Comparison of ENCODE assay signal across 21 cellular contexts in genomic region chr11:1041149-1041467, GRCh38. TPM values are rescaled to one million over a fixed set of nuclear protein-coding genes. Genes with fewer than 3 reads are reported as not detected.
DNase-seq lines count a peak whose midpoint lies in the region; ATAC-seq and TF ChIP-seq lines count a peak whose summit lies in the region.
"Had no signal": no experiment of that assay in that cellular context is flagged by ENCODE, and none has a peak within 500 bp of the region (broad histone marks: within the 10 kb centered on the region; RNA-seq: fewer than 3 reads in every experiment).

No MANE protein-coding gene starts in this region.

- CTCF ChIA-PET in T-cell (lab: Charles Lee) = no interaction called here

- DNase-seq in left ventricle myocardium superior = peak; percentile 19
- DNase-seq in right atrium auricular region (ENCODE audit: low spot score) = no peak
- peak in 2 of 4 donors; percentile 8 to 41 for DNase-seq in body of pancreas
- peak; percentile 78 for DNase-seq in osteoblast (ENCODE audit: insufficient read length, low spot score, missing footprints)
- no peak for DNase-seq in T-cell
- DNase-seq in SIG-M5 (lab: John Stamatoyannopoulos, UW) = no peak
- DNase-seq in NCI-H2081 treated with DMSO at 0.1 percent for 48 hours (lab: John Stamatoyannopoulos, UW) = no peak
- DNase-seq: C1 segment of cervical spinal cord; CD8-positive, alpha-beta T cell; DMS153; HFFc6; MV-4-11; NCI-H1105 treated with DMSO at 0.1 percent for 48 hours; NCI-H446 treated with DMSO at 0.1 percent for 48 hours; NCI-H526 treated with DMSO at 0.1 percent for 48 hours; OCI-M1 had no signal

- H3K4me3 Mint-ChIP-seq in T-cell = no peak overlapping the region
- H3K4me3 Mint-ChIP-seq: CD8-positive, alpha-beta T cell; HFFc6; IgD-negative memory B cell had no signal

- POLR2A ChIA-PET in T-cell (lab: Charles Lee) = no interaction called here

- H3K27ac Mint-ChIP-seq in T-cell = no peak overlapping the region
- H3K27ac Mint-ChIP-seq: CD8-positive, alpha-beta T cell; HFFc6; IgD-negative memory B cell had no signal

- no peaks in the 10 kb centered on the region for H4K20me1 ChIP-seq in osteoblast (ENCODE audit: insufficient read depth, low read length)

- peaks cover 3 to 8% of the 10 kb centered on the region in 2 donors for H3K27me3 Mint-ChIP-seq in T-cell

- no peaks in the 10 kb centered on the region for H3K9me3 ChIP-seq in right atrium auricular region
- no peaks in the 10 kb centered on the region for H3K9me3 ChIP-seq in body of pancreas
- H3K9me3 ChIP-seq in osteoblast (ENCODE audit: low read depth, low read length) = no peaks in the 10 kb centered on the region

- H3K4me3 ChIP-seq in right atrium auricular region (no peak overlapping the region), body of pancreas (no peak overlapping the region), osteoblast (ENCODE audit: insufficient read depth, low read length) (no peak overlapping the region)

- no peaks in the 10 kb centered on the region for H3K79me2 ChIP-seq in osteoblast (ENCODE audit: insufficient read depth, low read length)

- no peak for TF ChIP-seq POLR2A in body of pancreas (IDR thresholded peaks at IDR 0.05)

- no peak for ATAC-seq in left ventricle myocardium superior
- ATAC-seq in body of pancreas = no peak
- no peak for ATAC-seq in T-cell (replicated peaks in 1 of 4)
- ATAC-seq: CD8-positive, alpha-beta T cell; SK-N-SH treated with all-trans-retinoic acid at 6 μM for 48 hours had no signal

- H3K36me3 Mint-ChIP-seq in T-cell = no peaks in the 10 kb centered on the region
- H3K36me3 Mint-ChIP-seq: CD8-positive, alpha-beta T cell; IgD-negative memory B cell had no signal

- H3K27ac ChIP-seq in right atrium auricular region (no peak overlapping the region), body of pancreas (peak overlapping the region; percentile 77 to 87 (median 86)), osteoblast (ENCODE audit: low read depth, low read length) (no peak overlapping the region)

- no peak for TF ChIP-seq CTCF in right atrium auricular region (IDR thresholded peaks at IDR 0.05)
- TF ChIP-seq CTCF in body of pancreas (IDR thresholded peaks at IDR 0.05) = no peak
- no peak for TF ChIP-seq CTCF in osteoblast (IDR thresholded peaks at IDR 0.05; ENCODE audit: extremely low read depth, low read depth, low read length)

- H3K4me1 ChIP-seq in right atrium auricular region = peaks cover 0 to 7% of the 10 kb centered on the region in 2 donors
- H3K4me1 ChIP-seq in body of pancreas = peaks cover 68% of the 10 kb centered on the region
- H3K4me1 ChIP-seq in osteoblast (ENCODE audit: insufficient read depth, low read length) = peaks cover 2% of the 10 kb centered on the region

- no peaks in the 10 kb centered on the region for H3K9me3 Mint-ChIP-seq in T-cell
- H3K9me3 Mint-ChIP-seq: CD8-positive, alpha-beta T cell; HFFc6 had no signal

- no peak overlapping the region for H3K4me2 ChIP-seq in osteoblast (ENCODE audit: insufficient read depth, low read length)

- H3K4me1 Mint-ChIP-seq in T-cell = no peaks in the 10 kb centered on the region

- H3K36me3 ChIP-seq in right atrium auricular region (no peaks in the 10 kb centered on the region), body of pancreas (replicated peaks in 1 of 2; ENCODE audit: insufficient read depth in 1 of 2, low read depth in 2 of 2) (no peaks in the 10 kb centered on the region), osteoblast (ENCODE audit: insufficient read depth, low read length) (no peaks in the 10 kb centered on the region)

- intact Hi-C loops in left ventricle myocardium superior (cut with micrococcal nuclease) (no loop called here), body of pancreas (cut with DNase I) (no loop called here)

- H3K27me3 ChIP-seq in right atrium auricular region (no peaks in the 10 kb centered on the region), body of pancreas (no peaks in the 10 kb centered on the region), osteoblast (ENCODE audit: insufficient read depth, low read length) (no peaks in the 10 kb centered on the region)

- no peak overlapping the region for H2AFZ ChIP-seq in osteoblast (ENCODE audit: low read length)

- WGBS in body of pancreas, 2 donors = 48% methylated on average over 5 of the region's 8 CpGs; no CpG with 5 or more reads in 1 of the 2 donors

RNA-seq across cellular contexts. Expression of gene MUC6, which starts 4.6 kb away (rescaled TPM):
- total RNA-seq in left ventricle myocardium superior (not detected), right atrium auricular region (not detected), body of pancreas (100 to 1,000 TPM; 101 to 194 TPM), osteoblast (not detected in 2 replicates), T-cell (under 1 TPM in 3 of 5 donors, not detected in 2; 0.09 to 0.30 (median 0.23) TPM)
- total RNA-seq: CD8-positive, alpha-beta T cell; G401; H7; HFFc6 had no signal

RNA-seq across cellular contexts. Expression of gene MUC2, which starts 33.6 kb away (rescaled TPM):
- total RNA-seq in left ventricle myocardium superior (not detected), right atrium auricular region (not detected), body of pancreas (under 1 TPM in 1 of 2 donors, not detected in 1; under 0.01 TPM), osteoblast (not detected in 2 replicates), T-cell (1 to 10 TPM in 1 of 5 donors, under 1 TPM in 2, not detected in 2; 0.12 to 1.4 (median 0.53) TPM)
- total RNA-seq: CD8-positive, alpha-beta T cell; G401; H7; RPMI7951 had no signal

Comparison
In these comparisons a context has a peak if more than half of its experiments do, and no peak if none do; other contexts are left out.
1. DNase-seq: peak in left ventricle myocardium superior (single experiment) and osteoblast (single experiment); none in right atrium auricular region (single experiment), T-cell (0 of 34), SIG-M5 (single experiment) and NCI-H2081 treated with DMSO at 0.1 percent for 48 hours (single experiment).
2. H3K27ac ChIP-seq: peak in body of pancreas (4 of 4); none in right atrium auricular region (0 of 2) and osteoblast (single experiment).
3. RNA of gene MUC6, which starts 4.6 kb away (total RNA-seq): 101 to 194 TPM in body of pancreas; 0.09 to 0.30 TPM in T-cell, not detected in left ventricle myocardium superior (single experiment), not detected in right atrium auricular region and not detected in osteoblast; every median in the first group is over 10 times any median in the second.